Comparison of ENCODE assay signal across 24 cellular contexts in genomic region chr2:121159291-121160144, GRCh38.
"Had no signal": no experiment of that assay in that cellular context is flagged by ENCODE, and none has a peak within 500 bp of the region (broad histone marks: within the 10 kb centered on the region; RNA-seq: fewer than 3 reads in every experiment).

No MANE protein-coding gene starts in this region.

- H3K36me3 ChIP-seq: gastrocnemius medialis, left lung, prostate gland, right atrium auricular region, sigmoid colon, stomach, tibial artery had no signal

- H3K36me3 Mint-ChIP-seq: stimulated activated effector memory CD8-positive, alpha-beta T cell treated with anti-CD3 and anti-CD28 coated beads, Interleukin-12 subunit alpha, Interleukin-12 subunit beta, amount 100 ng/mL, for 72 hours; type B pancreatic cell had no signal

- H3K4me1 ChIP-seq: gastrocnemius medialis, left lung, right atrium auricular region, sigmoid colon, testis, tibial artery had no signal

- H3K4me1 Mint-ChIP-seq: naive thymus-derived CD8-positive, alpha-beta T cell; nephron progenitor cell; stimulated activated effector memory CD8-positive, alpha-beta T cell treated with anti-CD3 and anti-CD28 coated beads, Interleukin-12 subunit alpha, Interleukin-12 subunit beta, amount 100 ng/mL, for 72 hours had no signal

- H3K27me3 Mint-ChIP-seq: type B pancreatic cell had no signal

- H3K27ac Mint-ChIP-seq: naive thymus-derived CD8-positive, alpha-beta T cell; nephron progenitor cell; stimulated activated effector memory CD8-positive, alpha-beta T cell treated with anti-CD3 and anti-CD28 coated beads, Interleukin-12 subunit alpha, Interleukin-12 subunit beta, amount 100 ng/mL, for 72 hours; type B pancreatic cell had no signal

- H3K4me3 ChIP-seq: coronary artery, gastrocnemius medialis, hepatocyte, left lung, prostate gland, right atrium auricular region, sigmoid colon, stomach, testis, tibial artery had no signal

- H3K9me3 ChIP-seq: gastrocnemius medialis, prostate gland, testis had no signal

- H3K9me3 Mint-ChIP-seq: type B pancreatic cell had no signal

- ATAC-seq: gastrocnemius medialis; left cardiac atrium; left lung; naive thymus-derived CD8-positive, alpha-beta T cell; stimulated activated effector memory CD8-positive, alpha-beta T cell treated with anti-CD3 and anti-CD28 coated beads, Interleukin-12 subunit alpha, Interleukin-12 subunit beta, amount 100 ng/mL, for 72 hours had no signal

- H3K27ac ChIP-seq: coronary artery, gastrocnemius medialis, hepatocyte, left lung, right atrium auricular region, sigmoid colon, testis, tibial artery had no signal

- H3K4me3 Mint-ChIP-seq: naive thymus-derived CD8-positive, alpha-beta T cell; nephron progenitor cell; stimulated activated effector memory CD8-positive, alpha-beta T cell treated with anti-CD3 and anti-CD28 coated beads, Interleukin-12 subunit alpha, Interleukin-12 subunit beta, amount 100 ng/mL, for 72 hours; type B pancreatic cell had no signal

- H3K27me3 ChIP-seq: gastrocnemius medialis, hepatocyte, left lung, right atrium auricular region, sigmoid colon, stomach, testis, tibial artery had no signal

- DNase-seq: dermis blood vessel endothelial cell; effector memory CD4-positive, alpha-beta T cell; erythroblast; gastrocnemius medialis; head of caudate nucleus; kidney; left cardiac atrium; left lung; naive thymus-derived CD8-positive, alpha-beta T cell; nephron progenitor cell; nucleus accumbens; sigmoid colon; stimulated activated CD4-positive, alpha-beta T cell treated with anti-CD3 and anti-CD28 coated beads, Interleukin-2, amount 100 ng/mL, for 24 hours; stimulated activated CD4-positive, alpha-beta T cell treated with anti-CD3 and anti-CD28 coated beads, Interleukin-4, amount 100 ng/mL, for 24 hours; stimulated activated naive CD4-positive, alpha-beta T cell treated with Interleukin-2 at 50 U/mL for 16 hours; stomach; testis; tibial artery had no signal
